In genomic region chr18:5894215-5894612, GRCh38 we compare ENCODE assay signal across 11 cellular contexts. TPM values are rescaled to one million over a fixed set of nuclear protein-coding genes. Genes with fewer than 3 reads are reported as not detected.
DNase-seq lines count a peak whose midpoint lies in the region; ATAC-seq, FAIRE-seq and TF ChIP-seq lines count a peak whose summit lies in the region.
"Had no signal": no experiment of that assay in that cellular context is flagged by ENCODE, and none has a peak within 500 bp of the region (broad histone marks: within the 10 kb centered on the region; RNA-seq: fewer than 3 reads in every experiment).

No MANE protein-coding gene starts in this region.

- no peaks in the 10 kb centered on the region for H3K9me3 ChIP-seq in CD4-positive, alpha-beta T cell (ENCODE audit: control insufficient read depth, low read length)
- H3K9me3 ChIP-seq in MM.1S (replicated peaks; ENCODE audit: insufficient read depth, low read length): no peaks in the 10 kb centered on the region
- H3K9me3 ChIP-seq in esophagus squamous epithelium: no peaks in the 10 kb centered on the region

- TF ChIP-seq POLR2A in esophagus squamous epithelium (IDR thresholded peaks at IDR 0.05): no peak

- no peaks in the 10 kb centered on the region for H4K20me1 ChIP-seq in MM.1S (ENCODE audit: insufficient read depth, low read length)

- no peaks in the 10 kb centered on the region for H3K4me1 ChIP-seq in MM.1S (ENCODE audit: low read length)
- H3K4me1 ChIP-seq in esophagus squamous epithelium: peaks cover 11 to 43% (median 28%) of the 10 kb centered on the region in 3 donors

- 19 to 24% methylated on average over 8 of the region's 8 CpGs for WGBS in esophagus squamous epithelium, 2 donors

- peaks cover 76% of the 10 kb centered on the region for H3K27me3 ChIP-seq in CD4-positive, alpha-beta T cell (ENCODE audit: control insufficient read depth, insufficient read depth, low read length)
- H3K27me3 ChIP-seq in MM.1S (replicated peaks; ENCODE audit: insufficient read depth, low read length) (peaks cover 58% of the 10 kb centered on the region), esophagus squamous epithelium (peaks cover 6 to 100% (median 23%) of the 10 kb centered on the region in 4 donors)

- no peaks in the 10 kb centered on the region for H3K9me3 Mint-ChIP-seq in CD4-positive, alpha-beta T cell
- no peaks in the 10 kb centered on the region for H3K9me3 Mint-ChIP-seq in neural crest cell
- H3K9me3 Mint-ChIP-seq: activated naive CD4-positive, alpha-beta T cell treated with anti-CD3 and anti-CD28 coated beads for 36 hours had no signal

- intact Hi-C loops in CD4-positive, alpha-beta T cell (cut with DNase I, micrococcal nuclease): loop anchor here in 1 of 2 experiments (10.0 kb wide), 3 partner anchors 289 to 469 kb away; no protein-coding TSS in a partner anchor
- intact Hi-C loops in esophagus squamous epithelium (cut with DNase I): no loop called here

- no peak overlapping the region; the same call in 1 of the 2 replicates for H3K4me3 ChIP-seq in MM.1S (ENCODE audit: low read length)
- peak overlapping the region in 3 of 4 donors; percentile 44 to 70 (median 55) for H3K4me3 ChIP-seq in esophagus squamous epithelium

- POLR2A ChIA-PET in CD4-positive, alpha-beta T cell (lab: Charles Lee): no interaction called here

- H3K9me2 ChIP-seq in MM.1S (replicated peaks; ENCODE audit: insufficient read depth, low read length): no peaks in the 10 kb centered on the region

- ATAC-seq in CD4-positive, alpha-beta T cell (ENCODE audit: poor library complexity): no peak
- ATAC-seq in GM19463 (IDR thresholded peaks at IDR 0.05; ENCODE audit: unreplicated experiment) (no peak), HG03159 (IDR thresholded peaks at IDR 0.05; ENCODE audit: unreplicated experiment) (no peak)

- H3K4me2 ChIP-seq in MM.1S (ENCODE audit: low read depth, low read length): peak overlapping the region; percentile 70; the same call in 1 of the 2 replicates

- no peak overlapping the region for H3K9ac ChIP-seq in MM.1S (ENCODE audit: low read length)

- FAIRE-seq in D721Med (lab: Jason Lieb, UNC): no peak

- CTCF ChIA-PET in CD4-positive, alpha-beta T cell (lab: Charles Lee): no interaction called here

- no peak overlapping the region for H2AFZ ChIP-seq in MM.1S (ENCODE audit: low read length)

- no peak for TF ChIP-seq CTCF in CD4-positive, alpha-beta T cell (IDR thresholded peaks at IDR 0.05)
- TF ChIP-seq CTCF in MM.1S (IDR thresholded peaks at IDR 0.05; ENCODE audit: low read length) (no peak), esophagus squamous epithelium (IDR thresholded peaks at IDR 0.05) (no peak), neural crest cell (conservative IDR thresholded peaks at IDR 0.05) (no peak), D721Med (IDR thresholded peaks at IDR 0.05; ENCODE audit: insufficient read depth, missing control alignments) (no peak)

- peaks cover 78% of the 10 kb centered on the region for H3K27me3 Mint-ChIP-seq in CD4-positive, alpha-beta T cell
- H3K27me3 Mint-ChIP-seq in neural crest cell (ENCODE audit: low read depth): peaks cover 2% of the 10 kb centered on the region

- H3F3A ChIP-seq in MM.1S (ENCODE audit: insufficient read depth, low read length): no peaks in the 10 kb centered on the region

- H3K4me3 Mint-ChIP-seq in CD4-positive, alpha-beta T cell: peak overlapping the region; percentile 79
- peak overlapping the region; percentile 96 for H3K4me3 Mint-ChIP-seq in neural crest cell
- H3K4me3 Mint-ChIP-seq: activated naive CD4-positive, alpha-beta T cell treated with anti-CD3 and anti-CD28 coated beads for 36 hours had no signal

- no peak overlapping the region for H3K27ac ChIP-seq in CD4-positive, alpha-beta T cell (ENCODE audit: low read depth, low read length)
- H3K27ac ChIP-seq in MM.1S (ENCODE audit: low read length): no peak overlapping the region
- peak overlapping the region in 1 of 4 donors; percentile 80 for H3K27ac ChIP-seq in esophagus squamous epithelium

- no peaks in the 10 kb centered on the region for H3K79me2 ChIP-seq in MM.1S (ENCODE audit: low read length)

- H3K36me3 Mint-ChIP-seq in CD4-positive, alpha-beta T cell (ENCODE audit: low read depth): no peaks in the 10 kb centered on the region
- H3K36me3 Mint-ChIP-seq in neural crest cell (ENCODE audit: low read depth): peaks cover 16% of the 10 kb centered on the region

- no peak for DNase-seq in CD4-positive, alpha-beta T cell
- DNase-seq in MM.1S (no peak), esophagus squamous epithelium (lab: John Stamatoyannopoulos, UW) (no peak), neural crest cell (ENCODE audit: low read depth, low spot score) (no peak), D721Med (ENCODE audit: insufficient read length, low spot score) (no peak), HPDE6-E6E7 (ENCODE audit: extremely low spot score) (no peak)
- DNase-seq: mesenchymal stem cell; stimulated activated CD4-positive, alpha-beta T cell treated with anti-CD3 and anti-CD28 coated beads, Interleukin-4, amount 100 ng/mL, for 1 hour had no signal

- peaks cover 10% of the 10 kb centered on the region for H3K4me1 Mint-ChIP-seq in CD4-positive, alpha-beta T cell (ENCODE audit: low read depth)
- H3K4me1 Mint-ChIP-seq in neural crest cell: peaks cover 58% of the 10 kb centered on the region

- no peak overlapping the region for H3K27ac Mint-ChIP-seq in CD4-positive, alpha-beta T cell
- peak overlapping the region; percentile 97 for H3K27ac Mint-ChIP-seq in neural crest cell (ENCODE audit: unreplicated experiment)
- H3K27ac Mint-ChIP-seq: activated naive CD4-positive, alpha-beta T cell treated with anti-CD3 and anti-CD28 coated beads for 36 hours had no signal

- H3K36me3 ChIP-seq in MM.1S (replicated peaks; ENCODE audit: insufficient read depth, low read length): no peaks in the 10 kb centered on the region
- no peaks in the 10 kb centered on the region for H3K36me3 ChIP-seq in esophagus squamous epithelium

RNA-seq across cellular contexts. Expression of gene TMEM200C, which starts 1.1 kb away (rescaled TPM):
- not detected for total RNA-seq in CD4-positive, alpha-beta T cell
- total RNA-seq in esophagus squamous epithelium (under 1 TPM in 2 of 4 donors, not detected in 2; 0.04 to 0.38 TPM), neural crest cell (24.2 and 26.1 TPM in 2 replicates)
- total RNA-seq: activated naive CD4-positive, alpha-beta T cell treated with anti-CD3 and anti-CD28 coated beads for 36 hours had no signal

Comparison
In these comparisons a context has a peak if more than half of its experiments do, and no peak if none do; other contexts are left out.
1. RNA of gene TMEM200C, which starts 1.1 kb away (total RNA-seq): 24.2 to 26.1 TPM in neural crest cell; 0.04 to 0.38 TPM in esophagus squamous epithelium and not detected in CD4-positive, alpha-beta T cell; every median in the first group is over 10 times any median in the second.